In genomic region chr13:42597505-42597904, GRCh38 we compare ENCODE assay signal across 25 cellular contexts. TPM values are rescaled to one million over a fixed set of nuclear protein-coding genes. Genes with fewer than 3 reads are reported as not detected.
DNase-seq lines count a peak whose midpoint lies in the region; ATAC-seq, FAIRE-seq and TF ChIP-seq lines count a peak whose summit lies in the region.
"Had no signal": no experiment of that assay in that cellular context is flagged by ENCODE, and none has a peak within 500 bp of the region (broad histone marks: within the 10 kb centered on the region; RNA-seq: fewer than 3 reads in every experiment).

No MANE protein-coding gene starts in this region.

- no peaks in the 10 kb centered on the region for H4K20me1 ChIP-seq in mammary epithelial cell (ENCODE audit: insufficient read depth, low read length)

- CTCF ChIA-PET in activated CD4-positive, alpha-beta T cell treated with anti-CD3 and anti-CD28 coated beads for 36 hours (lab: Charles Lee): interaction anchor here (0.6 kb wide), 3 partner anchors 171 to 903 kb away, joined by 3 read pairs; no protein-coding TSS in a partner anchor
- CTCF ChIA-PET in mammary epithelial cell (lab: Charles Lee; ENCODE audit: low non-redundant PET): interaction anchor here (0.6 kb wide), 1 partner anchor 1193 kb away, joined by 15 read pairs; no protein-coding TSS in a partner anchor

- POLR2A ChIA-PET in activated CD4-positive, alpha-beta T cell treated with anti-CD3 and anti-CD28 coated beads for 36 hours (lab: Charles Lee): no interaction called here

- H3K4me3 ChIP-seq in epithelial cell of esophagus (ENCODE audit: low read length) (no peak overlapping the region), right cardiac atrium (ENCODE audit: low read length) (no peak overlapping the region), mammary epithelial cell (replicated peaks in 1 of 3; ENCODE audit: insufficient read depth in 1 of 3, low read depth in 2 of 3, low read length in 3 of 3) (no peak overlapping the region)
- H3K4me3 ChIP-seq: GM23248 had no signal

- H3K9ac ChIP-seq in mammary epithelial cell (ENCODE audit: insufficient read depth, low read length): no peak overlapping the region
- H3K9ac ChIP-seq: GM23248 had no signal

- TF ChIP-seq CTCF in epithelial cell of esophagus (IDR thresholded peaks at IDR 0.05; ENCODE audit: insufficient read depth, low read depth, low read length, missing control alignments) (no peak), mammary epithelial cell (conservative IDR thresholded peaks at IDR 0.05 in 1 of 2, IDR thresholded peaks at IDR 0.05 in 1 of 2; ENCODE audit: extremely low read depth in 1 of 2, insufficient read depth in 1 of 2, low read depth in 1 of 2, low read length in 2 of 2) (no peak)

- no peak overlapping the region for H3K27ac Mint-ChIP-seq in activated CD4-positive, alpha-beta T cell treated with anti-CD3 and anti-CD28 coated beads for 36 hours
- H3K27ac Mint-ChIP-seq: CD8-positive, alpha-beta memory T cell; IgD-negative memory B cell had no signal

- H3K4me3 Mint-ChIP-seq in activated CD4-positive, alpha-beta T cell treated with anti-CD3 and anti-CD28 coated beads for 36 hours: no peak overlapping the region
- H3K4me3 Mint-ChIP-seq: CD4-positive, CD25-positive, alpha-beta regulatory T cell; CD8-positive, alpha-beta memory T cell; IgD-negative memory B cell had no signal

- H3K4me1 Mint-ChIP-seq in activated CD4-positive, alpha-beta T cell treated with anti-CD3 and anti-CD28 coated beads for 36 hours: peaks cover 10% of the 10 kb centered on the region
- H3K4me1 Mint-ChIP-seq: CD8-positive, alpha-beta memory T cell had no signal

- no peak for DNase-seq in GM19239 (ENCODE audit: insufficient read length, low spot score)
- DNase-seq in epithelial cell of esophagus (ENCODE audit: low read depth): peak; percentile 31
- no peak for DNase-seq in right cardiac atrium
- no peak for DNase-seq in activated CD4-positive, alpha-beta T cell treated with anti-CD3 and anti-CD28 coated beads for 36 hours
- DNase-seq in mammary epithelial cell: no peak
- DNase-seq in cerebellar nuclear complex (lab: John Stamatoyannopoulos, UW): no peak
- DNase-seq: ACHN; BE2C; C1 segment of cervical spinal cord; CD4-positive, CD25-positive, alpha-beta regulatory T cell; CD8-positive, alpha-beta memory T cell; COR-L47; DMS 273 treated with DMSO at 0.1 percent for 48 hours; DMS53; DND-41; EL; GM23248; HCEC 1CT; KBM-7 had no signal

- BruUV-seq in mammary epithelial cell (replicated peaks; lab: Mats Ljungman, UMichigan): no TSS peak

- H3K4me1 ChIP-seq in right cardiac atrium (ENCODE audit: control insufficient read depth, insufficient read depth, low read length) (no peaks in the 10 kb centered on the region), mammary epithelial cell (ENCODE audit: insufficient read depth, low read length) (no peaks in the 10 kb centered on the region)
- H3K4me1 ChIP-seq: BE2C had no signal

- in situ Hi-C loops in mammary epithelial cell (cut with MboI; ENCODE audit: low sequenced_read_pairs in 2 of 2): loop anchor here in 1 of 2 donors (25.0 kb wide), 1 partner anchor 260 kb away; no protein-coding TSS in a partner anchor

- no peaks in the 10 kb centered on the region for H3K36me3 ChIP-seq in mammary epithelial cell (ENCODE audit: insufficient read depth, low read length)
- H3K36me3 ChIP-seq: BE2C had no signal

- H3K36me3 Mint-ChIP-seq in activated CD4-positive, alpha-beta T cell treated with anti-CD3 and anti-CD28 coated beads for 36 hours (ENCODE audit: low read depth): peaks cover 5% of the 10 kb centered on the region
- H3K36me3 Mint-ChIP-seq: CD4-positive, CD25-positive, alpha-beta regulatory T cell; CD8-positive, alpha-beta memory T cell had no signal

- 86% methylated on average over 4 of the region's 4 CpGs for WGBS in right cardiac atrium
- WGBS in mammary epithelial cell (ENCODE audit: low coverage, missing lambda C conversion rate): 100% methylated on average over 2 of the region's 4 CpGs

- peak; percentile 45 for FAIRE-seq in GM19239 (lab: Jason Lieb, UNC)
- FAIRE-seq: A204.1, H54, HepG2 had no signal

- no peaks in the 10 kb centered on the region for H3K27me3 Mint-ChIP-seq in activated CD4-positive, alpha-beta T cell treated with anti-CD3 and anti-CD28 coated beads for 36 hours
- H3K27me3 Mint-ChIP-seq: CD4-positive, CD25-positive, alpha-beta regulatory T cell; IgD-negative memory B cell had no signal

- H3K4me2 ChIP-seq in mammary epithelial cell (ENCODE audit: insufficient read depth, low read depth, low read length): no peak overlapping the region

- H3K9me3 ChIP-seq in right cardiac atrium (ENCODE audit: control insufficient read depth, low read length): no peaks in the 10 kb centered on the region
- H3K9me3 ChIP-seq in mammary epithelial cell (replicated peaks; ENCODE audit: insufficient read depth, low read length): no peaks in the 10 kb centered on the region
- H3K9me3 ChIP-seq: BE2C had no signal

- H3K27ac ChIP-seq in right cardiac atrium (ENCODE audit: low read length) (no peak overlapping the region), mammary epithelial cell (ENCODE audit: insufficient read depth, low read depth, low read length) (no peak overlapping the region)
- H3K27ac ChIP-seq: GM23248 had no signal

- no peaks in the 10 kb centered on the region for H3K9me3 Mint-ChIP-seq in activated CD4-positive, alpha-beta T cell treated with anti-CD3 and anti-CD28 coated beads for 36 hours (ENCODE audit: low read depth)
- H3K9me3 Mint-ChIP-seq: CD4-positive, CD25-positive, alpha-beta regulatory T cell; CD8-positive, alpha-beta memory T cell; IgD-negative memory B cell had no signal

- H3K27me3 ChIP-seq in right cardiac atrium (ENCODE audit: control insufficient read depth, insufficient read depth) (no peaks in the 10 kb centered on the region), mammary epithelial cell (ENCODE audit: insufficient read depth, low read length) (no peaks in the 10 kb centered on the region)
- H3K27me3 ChIP-seq: BE2C had no signal

- dilution Hi-C loops in mammary epithelial cell (cut with HindIII; ENCODE audit: low sequenced_read_pairs): no loop called here

- no peak overlapping the region for H2AFZ ChIP-seq in mammary epithelial cell (ENCODE audit: low read depth, low read length)
- H2AFZ ChIP-seq: GM23248 had no signal

- intact Hi-C loops in right cardiac atrium (cut with DNase I) (loop anchor here in 1 of 4 donors (10.0 kb wide), 1 partner anchor 1277 kb away; the partner anchor contains the start of genes CCDC122 and LACC1), mammary epithelial cell (cut with micrococcal nuclease) (loop anchor here (5.0 to 10.0 kb wide), 2 partner anchors 535 to 1207 kb away; no protein-coding TSS in a partner anchor)
- intact Hi-C loops in activated CD4-positive, alpha-beta T cell treated with anti-CD3 and anti-CD28 coated beads for 36 hours (cut with DNase I, micrococcal nuclease): loop anchor here (10.0 kb wide), 1 partner anchor 1277 kb away; the partner anchor contains the start of genes CCDC122 (in 2 of the 2) and LACC1 (in 2 of the 2)

- no peaks in the 10 kb centered on the region for H3K79me2 ChIP-seq in mammary epithelial cell (ENCODE audit: insufficient read depth, low read length)

- peak; percentile 40 for ATAC-seq in HG02870 (IDR thresholded peaks at IDR 0.05; ENCODE audit: unreplicated experiment)
- ATAC-seq in right cardiac atrium: no peak
- no peak for ATAC-seq in activated CD4-positive, alpha-beta T cell treated with anti-CD3 and anti-CD28 coated beads for 36 hours
- ATAC-seq: HepG2 had no signal

RNA-seq across cellular contexts. Expression of gene TNFSF11, which starts 23.6 kb away (rescaled TPM):
- total RNA-seq in right cardiac atrium (under 1 TPM in 1 of 4 donors, not detected in 3; 0.29 TPM), mammary epithelial cell (not detected)
- polyA plus RNA-seq in right cardiac atrium (not detected), mammary epithelial cell (not detected)
- total RNA-seq in activated CD4-positive, alpha-beta T cell treated with anti-CD3 and anti-CD28 coated beads for 36 hours: 1 to 10 TPM; 2.5 to 2.6 TPM
- not detected for polyA minus RNA-seq in mammary epithelial cell
- total RNA-seq: G401, GM23248, HepG2 had no signal
- polyA plus RNA-seq: GM23248, IgD-negative memory B cell had no signal
